10 cellular contexts compared by ENCODE assay signal in genomic region chr1:231778009-231778719, GRCh38.
DNase-seq lines count a peak whose midpoint lies in the region; ATAC-seq lines count a peak whose summit lies in the region.
"Had no signal": no experiment of that assay in that cellular context is flagged by ENCODE, and none has a peak within 500 bp of the region (broad histone marks: within the 10 kb centered on the region; RNA-seq: fewer than 3 reads in every experiment).

No MANE protein-coding gene starts in this region.

- ATAC-seq in GM18511 (IDR thresholded peaks at IDR 0.05; ENCODE audit: unreplicated experiment): no peak
- no peak for ATAC-seq in HG02759 (IDR thresholded peaks at IDR 0.05; ENCODE audit: unreplicated experiment)
- ATAC-seq in GM18909 (IDR thresholded peaks at IDR 0.05; ENCODE audit: poor library complexity, unreplicated experiment): no peak

- peak; percentile 67 for DNase-seq in Ammon's horn (ENCODE audit: low spot score)
- peak; percentile 11 for DNase-seq in NCI-H2029 (lab: John Stamatoyannopoulos, UW)
- DNase-seq in dermis blood vessel endothelial cell: peak; percentile 40
- DNase-seq in midbrain (lab: John Stamatoyannopoulos, UW): peak; percentile 40
- no peak for DNase-seq in effector CD8-positive, alpha-beta T cell (lab: John Stamatoyannopoulos, UW)
- DNase-seq: activated naive CD4-positive, alpha-beta T cell treated with anti-CD3 and anti-CD28 coated beads, Interleukin-2, amount 50 U/mL, for 16 hours; COR-L47 had no signal
